ENCODE assay signal across 1 cellular context in the genomic region with DNA sequence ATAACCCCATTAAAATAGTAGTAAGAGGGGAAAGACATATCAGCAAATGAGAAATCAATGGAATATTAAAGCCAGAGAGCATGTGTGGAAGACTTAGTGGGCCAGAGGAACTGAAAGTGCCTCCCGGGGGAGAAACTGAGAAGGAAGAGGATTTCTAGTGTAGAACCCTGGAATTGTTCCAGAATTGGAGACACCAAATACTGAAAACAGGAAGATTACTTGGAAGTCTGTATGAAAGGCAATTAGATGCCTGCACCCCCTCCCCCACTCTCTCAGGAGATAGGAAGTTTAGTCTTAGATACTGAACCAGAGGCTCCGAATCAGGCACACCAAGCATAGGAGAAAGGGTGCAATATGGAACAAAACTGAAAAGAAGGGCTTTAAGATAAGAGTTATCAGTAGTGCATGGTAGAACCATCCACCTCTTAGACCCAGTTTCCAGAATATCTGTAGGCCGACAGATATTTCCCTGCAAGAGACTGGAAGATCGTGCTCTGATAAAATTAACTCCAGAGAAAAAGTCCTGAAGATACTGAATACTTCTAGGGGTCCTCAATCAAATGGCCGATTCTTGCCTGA.
A peak's percentile ranks its signal among the peaks of the same experiment; 100 is the strongest.
TF ChIP-seq lines count a peak whose summit lies in the region.

No MANE protein-coding gene starts in this region.

TF ChIP-seq in K562, 482 proteins besides CTCF, POLR2A, EP300 and RAD21 (continued from another document and continues in another):
- TF ChIP-seq, protein P1, sequence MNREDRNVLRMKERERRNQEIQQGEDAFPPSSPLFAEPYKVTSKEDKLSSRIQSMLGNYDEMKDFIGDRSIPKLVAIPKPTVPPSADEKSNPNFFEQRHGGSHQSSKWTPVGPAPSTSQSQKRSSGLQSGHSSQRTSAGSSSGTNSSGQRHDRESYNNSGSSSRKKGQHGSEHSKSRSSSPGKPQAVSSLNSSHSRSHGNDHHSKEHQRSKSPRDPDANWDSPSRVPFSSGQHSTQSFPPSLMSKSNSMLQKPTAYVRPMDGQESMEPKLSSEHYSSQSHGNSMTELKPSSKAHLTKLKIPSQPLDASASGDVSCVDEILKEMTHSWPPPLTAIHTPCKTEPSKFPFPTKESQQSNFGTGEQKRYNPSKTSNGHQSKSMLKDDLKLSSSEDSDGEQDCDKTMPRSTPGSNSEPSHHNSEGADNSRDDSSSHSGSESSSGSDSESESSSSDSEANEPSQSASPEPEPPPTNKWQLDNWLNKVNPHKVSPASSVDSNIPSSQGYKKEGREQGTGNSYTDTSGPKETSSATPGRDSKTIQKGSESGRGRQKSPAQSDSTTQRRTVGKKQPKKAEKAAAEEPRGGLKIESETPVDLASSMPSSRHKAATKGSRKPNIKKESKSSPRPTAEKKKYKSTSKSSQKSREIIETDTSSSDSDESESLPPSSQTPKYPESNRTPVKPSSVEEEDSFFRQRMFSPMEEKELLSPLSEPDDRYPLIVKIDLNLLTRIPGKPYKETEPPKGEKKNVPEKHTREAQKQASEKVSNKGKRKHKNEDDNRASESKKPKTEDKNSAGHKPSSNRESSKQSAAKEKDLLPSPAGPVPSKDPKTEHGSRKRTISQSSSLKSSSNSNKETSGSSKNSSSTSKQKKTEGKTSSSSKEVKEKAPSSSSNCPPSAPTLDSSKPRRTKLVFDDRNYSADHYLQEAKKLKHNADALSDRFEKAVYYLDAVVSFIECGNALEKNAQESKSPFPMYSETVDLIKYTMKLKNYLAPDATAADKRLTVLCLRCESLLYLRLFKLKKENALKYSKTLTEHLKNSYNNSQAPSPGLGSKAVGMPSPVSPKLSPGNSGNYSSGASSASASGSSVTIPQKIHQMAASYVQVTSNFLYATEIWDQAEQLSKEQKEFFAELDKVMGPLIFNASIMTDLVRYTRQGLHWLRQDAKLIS (CRISPR knock-in tag; IDR thresholded peaks at IDR 0.05), result peak; percentile 53; the same call in 1 of the 2 replicates
- TF ChIP-seq TEAD4 (IDR thresholded peaks at IDR 0.05; ENCODE audit: low read length) (peak; percentile 98), TEAD4 (CRISPR knock-in tag; IDR thresholded peaks at IDR 0.05; ENCODE audit: borderline replicate concordance) (no peak), DMBX1 (CRISPR knock-in tag; IDR thresholded peaks at IDR 0.05; ENCODE audit: borderline replicate concordance) (peak; percentile 89), SIX5 (IDR thresholded peaks at IDR 0.05; ENCODE audit: borderline replicate concordance in 1 of 2, insufficient read depth in 1 of 2, low read depth in 1 of 2, low read length in 2 of 2) (no peak), ZNF644 (tag; IDR thresholded peaks at IDR 0.05; ENCODE audit: low read depth) (peak; percentile 95), ELF2 (CRISPR knock-in tag; IDR thresholded peaks at IDR 0.05) (no peak), ZNF175 (CRISPR knock-in tag; IDR thresholded peaks at IDR 0.05; ENCODE audit: low read depth) (peak; percentile 47; the same call in 1 of the 2 replicates), NFIC (IDR thresholded peaks at IDR 0.05) (peak; percentile 93), HDAC3 (IDR thresholded peaks at IDR 0.05; ENCODE audit: borderline replicate concordance, partially characterized antibody) (peak; percentile 82), TOE1 (IDR thresholded peaks at IDR 0.05; ENCODE audit: borderline replicate concordance) (peak; percentile 28; the same call in 1 of the 2 replicates), TOE1 (CRISPR knock-in tag; IDR thresholded peaks at IDR 0.05; ENCODE audit: borderline replicate concordance, low read depth) (no peak), NCOA4 (IDR thresholded peaks at IDR 0.05; ENCODE audit: partially characterized antibody) (peak; percentile 47), ELF1 (tag; IDR thresholded peaks at IDR 0.05) (0 out of 2 replicates have a peak, but pooled peaks have one; percentile 25), FOXM1 (IDR thresholded peaks at IDR 0.05; ENCODE audit: low read depth) (peak; percentile 95), FOXM1 (CRISPR knock-in tag; IDR thresholded peaks at IDR 0.05; ENCODE audit: low read depth) (0 out of 2 replicates have a peak, but pooled peaks have one; percentile 15), BCL6 (CRISPR knock-in tag; IDR thresholded peaks at IDR 0.05) (no peak), SMAD1 (IDR thresholded peaks at IDR 0.05; ENCODE audit: low read depth, low read length, partially characterized antibody) (peak; percentile 64), KLF13 (tag; IDR thresholded peaks at IDR 0.05; ENCODE audit: borderline replicate concordance, low read depth) (no peak), GABPB1 (CRISPR knock-in tag; IDR thresholded peaks at IDR 0.05) (no peak), MAZ (CRISPR knock-in tag; conservative IDR thresholded peaks at IDR 0.05 in 1 of 2, IDR thresholded peaks at IDR 0.05 in 1 of 2) (peak in 1 of 2 experiments; percentile 64; a peak in 1 of 4 replicates), ZSCAN29 (IDR thresholded peaks at IDR 0.05) (peak; percentile 41; the same call in 1 of the 2 replicates), SMARCA4 (IDR thresholded peaks at IDR 0.05) (peak; percentile 98), ZNF436 (CRISPR knock-in tag; IDR thresholded peaks at IDR 0.05) (no peak), LEF1 (IDR thresholded peaks at IDR 0.05) (peak; percentile 86), ZNF311 (CRISPR knock-in tag; IDR thresholded peaks at IDR 0.05) (peak; percentile 74), CREM (IDR thresholded peaks at IDR 0.05; ENCODE audit: low read depth) (peak; percentile 45; the same call in 1 of the 2 replicates), NR4A1 (CRISPR knock-in tag; IDR thresholded peaks at IDR 0.05) (no peak), NR4A1 (tag; IDR thresholded peaks at IDR 0.05) (peak; percentile 89), EP400 (IDR thresholded peaks at IDR 0.05) (peak; percentile 59; the same call in 1 of the 2 replicates), ZNF140 (CRISPR knock-in tag; IDR thresholded peaks at IDR 0.05) (no peak)
- TF ChIP-seq, protein P2, sequence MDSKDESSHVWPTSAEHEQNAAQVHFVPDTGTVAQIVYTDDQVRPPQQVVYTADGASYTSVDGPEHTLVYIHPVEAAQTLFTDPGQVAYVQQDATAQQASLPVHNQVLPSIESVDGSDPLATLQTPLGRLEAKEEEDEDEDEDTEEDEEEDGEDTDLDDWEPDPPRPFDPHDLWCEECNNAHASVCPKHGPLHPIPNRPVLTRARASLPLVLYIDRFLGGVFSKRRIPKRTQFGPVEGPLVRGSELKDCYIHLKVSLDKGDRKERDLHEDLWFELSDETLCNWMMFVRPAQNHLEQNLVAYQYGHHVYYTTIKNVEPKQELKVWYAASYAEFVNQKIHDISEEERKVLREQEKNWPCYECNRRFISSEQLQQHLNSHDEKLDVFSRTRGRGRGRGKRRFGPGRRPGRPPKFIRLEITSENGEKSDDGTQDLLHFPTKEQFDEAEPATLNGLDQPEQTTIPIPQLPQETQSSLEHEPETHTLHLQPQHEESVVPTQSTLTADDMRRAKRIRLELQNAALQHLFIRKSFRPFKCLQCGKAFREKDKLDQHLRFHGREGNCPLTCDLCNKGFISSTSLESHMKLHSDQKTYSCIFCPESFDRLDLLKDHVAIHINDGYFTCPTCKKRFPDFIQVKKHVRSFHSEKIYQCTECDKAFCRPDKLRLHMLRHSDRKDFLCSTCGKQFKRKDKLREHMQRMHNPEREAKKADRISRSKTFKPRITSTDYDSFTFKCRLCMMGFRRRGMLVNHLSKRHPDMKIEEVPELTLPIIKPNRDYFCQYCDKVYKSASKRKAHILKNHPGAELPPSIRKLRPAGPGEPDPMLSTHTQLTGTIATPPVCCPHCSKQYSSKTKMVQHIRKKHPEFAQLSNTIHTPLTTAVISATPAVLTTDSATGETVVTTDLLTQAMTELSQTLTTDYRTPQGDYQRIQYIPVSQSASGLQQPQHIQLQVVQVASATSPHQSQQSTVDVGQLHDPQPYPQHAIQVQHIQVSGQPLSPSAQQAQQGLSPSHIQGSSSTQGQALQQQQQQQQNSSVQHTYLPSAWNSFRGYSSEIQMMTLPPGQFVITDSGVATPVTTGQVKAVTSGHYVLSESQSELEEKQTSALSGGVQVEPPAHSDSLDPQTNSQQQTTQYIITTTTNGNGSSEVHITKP (IDR thresholded peaks at IDR 0.05; ENCODE audit: partially characterized antibody), result peak; percentile 66
- TF ChIP-seq, protein P3, sequence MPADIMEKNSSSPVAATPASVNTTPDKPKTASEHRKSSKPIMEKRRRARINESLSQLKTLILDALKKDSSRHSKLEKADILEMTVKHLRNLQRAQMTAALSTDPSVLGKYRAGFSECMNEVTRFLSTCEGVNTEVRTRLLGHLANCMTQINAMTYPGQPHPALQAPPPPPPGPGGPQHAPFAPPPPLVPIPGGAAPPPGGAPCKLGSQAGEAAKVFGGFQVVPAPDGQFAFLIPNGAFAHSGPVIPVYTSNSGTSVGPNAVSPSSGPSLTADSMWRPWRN (IDR thresholded peaks at IDR 0.05; ENCODE audit: low read depth), result peak; percentile 73
- TF ChIP-seq, protein P4, sequence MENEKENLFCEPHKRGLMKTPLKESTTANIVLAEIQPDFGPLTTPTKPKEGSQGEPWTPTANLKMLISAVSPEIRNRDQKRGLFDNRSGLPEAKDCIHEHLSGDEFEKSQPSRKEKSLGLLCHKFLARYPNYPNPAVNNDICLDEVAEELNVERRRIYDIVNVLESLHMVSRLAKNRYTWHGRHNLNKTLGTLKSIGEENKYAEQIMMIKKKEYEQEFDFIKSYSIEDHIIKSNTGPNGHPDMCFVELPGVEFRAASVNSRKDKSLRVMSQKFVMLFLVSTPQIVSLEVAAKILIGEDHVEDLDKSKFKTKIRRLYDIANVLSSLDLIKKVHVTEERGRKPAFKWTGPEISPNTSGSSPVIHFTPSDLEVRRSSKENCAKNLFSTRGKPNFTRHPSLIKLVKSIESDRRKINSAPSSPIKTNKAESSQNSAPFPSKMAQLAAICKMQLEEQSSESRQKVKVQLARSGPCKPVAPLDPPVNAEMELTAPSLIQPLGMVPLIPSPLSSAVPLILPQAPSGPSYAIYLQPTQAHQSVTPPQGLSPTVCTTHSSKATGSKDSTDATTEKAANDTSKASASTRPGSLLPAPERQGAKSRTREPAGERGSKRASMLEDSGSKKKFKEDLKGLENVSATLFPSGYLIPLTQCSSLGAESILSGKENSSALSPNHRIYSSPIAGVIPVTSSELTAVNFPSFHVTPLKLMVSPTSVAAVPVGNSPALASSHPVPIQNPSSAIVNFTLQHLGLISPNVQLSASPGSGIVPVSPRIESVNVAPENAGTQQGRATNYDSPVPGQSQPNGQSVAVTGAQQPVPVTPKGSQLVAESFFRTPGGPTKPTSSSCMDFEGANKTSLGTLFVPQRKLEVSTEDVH (IDR thresholded peaks at IDR 0.05; ENCODE audit: low read depth, partially characterized antibody), result peak; percentile 71
- TF ChIP-seq, protein P5, sequence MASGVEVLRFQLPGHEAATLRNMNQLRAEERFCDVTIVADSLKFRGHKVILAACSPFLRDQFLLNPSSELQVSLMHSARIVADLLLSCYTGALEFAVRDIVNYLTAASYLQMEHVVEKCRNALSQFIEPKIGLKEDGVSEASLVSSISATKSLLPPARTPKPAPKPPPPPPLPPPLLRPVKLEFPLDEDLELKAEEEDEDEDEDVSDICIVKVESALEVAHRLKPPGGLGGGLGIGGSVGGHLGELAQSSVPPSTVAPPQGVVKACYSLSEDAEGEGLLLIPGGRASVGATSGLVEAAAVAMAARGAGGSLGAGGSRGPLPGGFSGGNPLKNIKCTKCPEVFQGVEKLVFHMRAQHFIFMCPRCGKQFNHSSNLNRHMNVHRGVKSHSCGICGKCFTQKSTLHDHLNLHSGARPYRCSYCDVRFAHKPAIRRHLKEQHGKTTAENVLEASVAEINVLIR (CRISPR knock-in tag; IDR thresholded peaks at IDR 0.05), result peak; percentile 37; the same call in 1 of the 2 replicates
- TF ChIP-seq, protein P6, sequence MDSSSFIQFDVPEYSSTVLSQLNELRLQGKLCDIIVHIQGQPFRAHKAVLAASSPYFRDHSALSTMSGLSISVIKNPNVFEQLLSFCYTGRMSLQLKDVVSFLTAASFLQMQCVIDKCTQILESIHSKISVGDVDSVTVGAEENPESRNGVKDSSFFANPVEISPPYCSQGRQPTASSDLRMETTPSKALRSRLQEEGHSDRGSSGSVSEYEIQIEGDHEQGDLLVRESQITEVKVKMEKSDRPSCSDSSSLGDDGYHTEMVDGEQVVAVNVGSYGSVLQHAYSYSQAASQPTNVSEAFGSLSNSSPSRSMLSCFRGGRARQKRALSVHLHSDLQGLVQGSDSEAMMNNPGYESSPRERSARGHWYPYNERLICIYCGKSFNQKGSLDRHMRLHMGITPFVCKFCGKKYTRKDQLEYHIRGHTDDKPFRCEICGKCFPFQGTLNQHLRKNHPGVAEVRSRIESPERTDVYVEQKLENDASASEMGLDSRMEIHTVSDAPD (CRISPR knock-in tag; IDR thresholded peaks at IDR 0.05), result no peak
- TF ChIP-seq, protein P7, sequence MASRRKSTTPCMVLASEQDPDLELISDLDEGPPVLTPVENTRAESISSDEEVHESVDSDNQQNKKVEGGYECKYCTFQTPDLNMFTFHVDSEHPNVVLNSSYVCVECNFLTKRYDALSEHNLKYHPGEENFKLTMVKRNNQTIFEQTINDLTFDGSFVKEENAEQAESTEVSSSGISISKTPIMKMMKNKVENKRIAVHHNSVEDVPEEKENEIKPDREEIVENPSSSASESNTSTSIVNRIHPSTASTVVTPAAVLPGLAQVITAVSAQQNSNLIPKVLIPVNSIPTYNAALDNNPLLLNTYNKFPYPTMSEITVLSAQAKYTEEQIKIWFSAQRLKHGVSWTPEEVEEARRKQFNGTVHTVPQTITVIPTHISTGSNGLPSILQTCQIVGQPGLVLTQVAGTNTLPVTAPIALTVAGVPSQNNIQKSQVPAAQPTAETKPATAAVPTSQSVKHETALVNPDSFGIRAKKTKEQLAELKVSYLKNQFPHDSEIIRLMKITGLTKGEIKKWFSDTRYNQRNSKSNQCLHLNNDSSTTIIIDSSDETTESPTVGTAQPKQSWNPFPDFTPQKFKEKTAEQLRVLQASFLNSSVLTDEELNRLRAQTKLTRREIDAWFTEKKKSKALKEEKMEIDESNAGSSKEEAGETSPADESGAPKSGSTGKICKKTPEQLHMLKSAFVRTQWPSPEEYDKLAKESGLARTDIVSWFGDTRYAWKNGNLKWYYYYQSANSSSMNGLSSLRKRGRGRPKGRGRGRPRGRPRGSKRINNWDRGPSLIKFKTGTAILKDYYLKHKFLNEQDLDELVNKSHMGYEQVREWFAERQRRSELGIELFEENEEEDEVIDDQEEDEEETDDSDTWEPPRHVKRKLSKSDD (conservative IDR thresholded peaks at IDR 0.05; ENCODE audit: low read length), result no peak
- TF ChIP-seq, protein P8, sequence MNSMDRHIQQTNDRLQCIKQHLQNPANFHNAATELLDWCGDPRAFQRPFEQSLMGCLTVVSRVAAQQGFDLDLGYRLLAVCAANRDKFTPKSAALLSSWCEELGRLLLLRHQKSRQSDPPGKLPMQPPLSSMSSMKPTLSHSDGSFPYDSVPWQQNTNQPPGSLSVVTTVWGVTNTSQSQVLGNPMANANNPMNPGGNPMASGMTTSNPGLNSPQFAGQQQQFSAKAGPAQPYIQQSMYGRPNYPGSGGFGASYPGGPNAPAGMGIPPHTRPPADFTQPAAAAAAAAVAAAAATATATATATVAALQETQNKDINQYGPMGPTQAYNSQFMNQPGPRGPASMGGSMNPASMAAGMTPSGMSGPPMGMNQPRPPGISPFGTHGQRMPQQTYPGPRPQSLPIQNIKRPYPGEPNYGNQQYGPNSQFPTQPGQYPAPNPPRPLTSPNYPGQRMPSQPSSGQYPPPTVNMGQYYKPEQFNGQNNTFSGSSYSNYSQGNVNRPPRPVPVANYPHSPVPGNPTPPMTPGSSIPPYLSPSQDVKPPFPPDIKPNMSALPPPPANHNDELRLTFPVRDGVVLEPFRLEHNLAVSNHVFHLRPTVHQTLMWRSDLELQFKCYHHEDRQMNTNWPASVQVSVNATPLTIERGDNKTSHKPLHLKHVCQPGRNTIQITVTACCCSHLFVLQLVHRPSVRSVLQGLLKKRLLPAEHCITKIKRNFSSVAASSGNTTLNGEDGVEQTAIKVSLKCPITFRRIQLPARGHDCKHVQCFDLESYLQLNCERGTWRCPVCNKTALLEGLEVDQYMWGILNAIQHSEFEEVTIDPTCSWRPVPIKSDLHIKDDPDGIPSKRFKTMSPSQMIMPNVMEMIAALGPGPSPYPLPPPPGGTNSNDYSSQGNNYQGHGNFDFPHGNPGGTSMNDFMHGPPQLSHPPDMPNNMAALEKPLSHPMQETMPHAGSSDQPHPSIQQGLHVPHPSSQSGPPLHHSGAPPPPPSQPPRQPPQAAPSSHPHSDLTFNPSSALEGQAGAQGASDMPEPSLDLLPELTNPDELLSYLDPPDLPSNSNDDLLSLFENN (IDR thresholded peaks at IDR 0.05; ENCODE audit: low read depth in 2 of 2, low read length in 2 of 2), result peak in 1 of 2 experiments; percentile 82; a peak in 2 of 4 replicates
